8 cellular contexts compared by ENCODE assay signal in the genomic region with DNA sequence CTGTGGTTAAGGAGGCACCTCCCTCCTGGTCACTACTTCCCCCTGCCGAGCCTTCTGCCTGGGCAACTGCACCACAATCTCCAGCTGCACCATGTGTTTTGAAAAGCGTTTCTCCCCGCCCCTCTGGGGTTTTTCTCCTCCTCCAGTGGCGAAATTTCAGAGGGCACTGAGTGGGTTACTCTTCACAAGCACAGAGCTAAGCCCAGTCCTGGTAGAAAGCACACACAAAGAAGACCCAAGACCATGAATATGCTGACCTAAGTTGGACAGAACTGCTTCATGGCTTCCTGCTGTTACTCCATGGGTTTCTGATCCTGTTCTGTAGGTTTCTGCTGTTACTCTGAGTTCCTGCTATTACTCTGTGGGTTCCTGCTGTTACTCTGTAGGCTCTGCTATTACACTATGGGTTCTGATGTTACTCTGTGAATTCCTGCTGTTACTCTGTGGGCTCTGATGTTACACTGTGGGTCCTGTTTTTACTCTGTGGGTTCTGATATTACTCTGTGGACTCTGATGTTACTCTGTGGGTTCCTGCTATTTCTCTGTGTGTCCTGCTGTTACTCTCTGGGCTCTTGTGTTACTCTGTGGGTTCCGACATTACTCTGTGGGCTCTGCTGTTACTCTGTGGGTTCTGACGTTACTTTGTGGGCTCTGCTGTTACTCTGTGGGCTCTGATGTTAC.
DNase-seq lines count a peak whose midpoint lies in the region; ATAC-seq, FAIRE-seq and TF ChIP-seq lines count a peak whose summit lies in the region.

No MANE protein-coding gene starts in this region.

- H3K27ac ChIP-seq in HepG2 (ENCODE audit: extremely low read length, insufficient read depth, low read length), result peak overlapping the region; percentile 76

- peak; percentile 31; the same call in 1 of the 2 replicates for TF ChIP-seq RAD21 in HepG2 (CRISPR knock-in tag; IDR thresholded peaks at IDR 0.05)

- ATAC-seq in HepG2 (peak; percentile 63), GM18873 (IDR thresholded peaks at IDR 0.05; ENCODE audit: low FRiP score, unreplicated experiment) (no peak), HG03342 (IDR thresholded peaks at IDR 0.05; ENCODE audit: unreplicated experiment) (no peak), GM21526 (IDR thresholded peaks at IDR 0.05; ENCODE audit: low FRiP score, unreplicated experiment) (no peak)

- H2AFZ ChIP-seq in HepG2 (ENCODE audit: low read length), result peak overlapping the region; percentile 3

- TF ChIP-seq POLR2A in GM12891 (IDR thresholded peaks at IDR 0.05; ENCODE audit: low read depth, low read length), result no peak
- TF ChIP-seq POLR2A in HepG2 (IDR thresholded peaks at IDR 0.05; ENCODE audit: insufficient read depth in 1 of 2, low read depth in 2 of 2, low read length in 2 of 2), result peak; percentile 86 to 95

- no peaks in the 10 kb centered on the region for H3K27me3 ChIP-seq in HepG2 (ENCODE audit: control insufficient read depth in 1 of 2, insufficient read depth in 2 of 2, low read length in 2 of 2)

- H3K36me3 ChIP-seq in HepG2 (replicated peaks in 1 of 2; ENCODE audit: control insufficient read depth in 1 of 2, insufficient read depth in 2 of 2, low read length in 2 of 2), result no peaks in the 10 kb centered on the region

- TF ChIP-seq CTCF in HepG2 (CRISPR knock-in tag; IDR thresholded peaks at IDR 0.05), result peak; percentile 45; the same call in 1 of the 2 replicates

- 17% methylated on average over 6 of the region's 6 CpGs for WGBS in HepG2 (ENCODE audit: low lambda C conversion rate)

- no peaks in the 10 kb centered on the region for H3K9me3 Mint-ChIP-seq in activated T-helper 1 cell treated with anti-CD3 and anti-CD28 coated beads, Interleukin-12 subunit alpha, Interleukin-12 subunit beta, Interleukin-2, Interleukin-4 antibody, amounts not matched to agents 30 ng/mL and 10 ng/mL and 1 ng/mL, durations not matched to agents 14 hours and 24 hours and 36 hours

- BruUV-seq in HepG2 (replicated peaks; lab: Mats Ljungman, UMichigan), result TSS peak; percentile 81

- H3K9ac ChIP-seq in HepG2 (ENCODE audit: insufficient read depth, low read depth, low read length), result peak overlapping the region; percentile 79

- H3K4me1 ChIP-seq in HepG2 (ENCODE audit: insufficient read depth, low read length), result peaks cover 55% of the 10 kb centered on the region

- peaks cover 3% of the 10 kb centered on the region for H3K27me3 Mint-ChIP-seq in activated T-helper 1 cell treated with anti-CD3 and anti-CD28 coated beads, Interleukin-12 subunit alpha, Interleukin-12 subunit beta, Interleukin-2, Interleukin-4 antibody, amounts not matched to agents 30 ng/mL and 10 ng/mL and 1 ng/mL, durations not matched to agents 14 hours and 24 hours and 36 hours (ENCODE audit: insufficient read depth)

- DNase-seq in GM12891 (ENCODE audit: insufficient read length, low spot score) (no peak), HT-29 (ENCODE audit: low spot score) (peak; percentile 2), HepG2 (ENCODE audit: low spot score) (peak; percentile 82), RKO (ENCODE audit: low spot score) (no peak)
- no peak for DNase-seq in activated T-helper 1 cell treated with anti-CD3 and anti-CD28 coated beads, Interleukin-12 subunit alpha, Interleukin-12 subunit beta, Interleukin-2, Interleukin-4 antibody, amounts not matched to agents 30 ng/mL and 10 ng/mL and 1 ng/mL, durations not matched to agents 14 hours and 24 hours and 36 hours (ENCODE audit: low spot score)

- intact Hi-C loops in activated T-helper 1 cell treated with anti-CD3 and anti-CD28 coated beads, Interleukin-12 subunit alpha, Interleukin-12 subunit beta, Interleukin-2, Interleukin-4 antibody, amounts not matched to agents 30 ng/mL and 10 ng/mL and 1 ng/mL, durations not matched to agents 14 hours and 24 hours and 36 hours (cut with micrococcal nuclease), result loop anchor here (2.0 to 5.0 kb wide), 3 partner anchors 54 to 119 kb away; no protein-coding TSS in a partner anchor
- intact Hi-C loops in HepG2 (cut with micrococcal nuclease; ENCODE audit: unreplicated experiment), result loop anchor here (5.0 kb wide), 1 partner anchor 49 kb away; no protein-coding TSS in a partner anchor

- TF ChIP-seq EP300 in HepG2 (IDR thresholded peaks at IDR 0.05; ENCODE audit: low read depth in 2 of 2, low read length in 2 of 2) (peak in 1 of 2 experiments; percentile 37; a peak in 1 of 4 replicates), HepG2 (CRISPR knock-in tag; IDR thresholded peaks at IDR 0.05; ENCODE audit: borderline replicate concordance) (no peak)

- H4K20me1 ChIP-seq in HepG2 (ENCODE audit: insufficient read depth, low read length), result no peaks in the 10 kb centered on the region

- FAIRE-seq in GM12891 (lab: Jason Lieb, UNC) (no peak), HepG2 (lab: Jason Lieb, UNC) (peak; percentile 64)

- peak overlapping the region; percentile 9 for H3K4me3 Mint-ChIP-seq in activated T-helper 1 cell treated with anti-CD3 and anti-CD28 coated beads, Interleukin-12 subunit alpha, Interleukin-12 subunit beta, Interleukin-2, Interleukin-4 antibody, amounts not matched to agents 30 ng/mL and 10 ng/mL and 1 ng/mL, durations not matched to agents 14 hours and 24 hours and 36 hours

- H3K4me1 Mint-ChIP-seq in activated T-helper 1 cell treated with anti-CD3 and anti-CD28 coated beads, Interleukin-12 subunit alpha, Interleukin-12 subunit beta, Interleukin-2, Interleukin-4 antibody, amounts not matched to agents 30 ng/mL and 10 ng/mL and 1 ng/mL, durations not matched to agents 14 hours and 24 hours and 36 hours (ENCODE audit: low read depth), result peaks cover 32% of the 10 kb centered on the region

- H3K79me2 ChIP-seq in HepG2 (ENCODE audit: insufficient read depth, low read length), result peaks cover 24% of the 10 kb centered on the region

- peak overlapping the region; percentile 2 to 63 (median 57) for H3K4me3 ChIP-seq in HepG2 (replicated peaks in 1 of 3; ENCODE audit: insufficient read depth in 1 of 3, low read depth in 2 of 3, low read length in 3 of 3)

- no peaks in the 10 kb centered on the region for H3K9me3 ChIP-seq in HepG2 (ENCODE audit: low read length)

- peaks cover 2% of the 10 kb centered on the region for H3K36me3 Mint-ChIP-seq in activated T-helper 1 cell treated with anti-CD3 and anti-CD28 coated beads, Interleukin-12 subunit alpha, Interleukin-12 subunit beta, Interleukin-2, Interleukin-4 antibody, amounts not matched to agents 30 ng/mL and 10 ng/mL and 1 ng/mL, durations not matched to agents 14 hours and 24 hours and 36 hours (ENCODE audit: low read depth)

- H3K27ac Mint-ChIP-seq in activated T-helper 1 cell treated with anti-CD3 and anti-CD28 coated beads, Interleukin-12 subunit alpha, Interleukin-12 subunit beta, Interleukin-2, Interleukin-4 antibody, amounts not matched to agents 30 ng/mL and 10 ng/mL and 1 ng/mL, durations not matched to agents 14 hours and 24 hours and 36 hours, result peak overlapping the region; percentile 6

- peak overlapping the region; percentile 77 for H3K4me2 ChIP-seq in HepG2 (ENCODE audit: low read depth, low read length)

- CTCF ChIA-PET in HepG2 (lab: Yijun Ruan, JAX; ENCODE audit: low intra/inter-chr PET ratio, low total read pairs), result no interaction called here

- in situ Hi-C loops in HepG2 (cut with HindIII; ENCODE audit: extremely low pct_ligation_motif_present, low pct_unique_long_range_greater_than_20kb), result no loop called here

- POLR2A ChIA-PET in HepG2 (lab: Yijun Ruan, JAX), result interaction anchor here (0.8 to 1.2 kb wide), 3 partner anchors 13 to 384 kb away, joined by 3 read pairs; a partner anchor contains a TSS

TF ChIP-seq in GM12891, 5 proteins besides CTCF, POLR2A, EP300 and RAD21:
- TF ChIP-seq SPI1 (IDR thresholded peaks at IDR 0.05; ENCODE audit: low read depth, low read length), result peak; percentile 60
- no peak for TF ChIP-seq TAF1 (IDR thresholded peaks at IDR 0.05; ENCODE audit: low read depth, low read length)

TF ChIP-seq in HepG2, 621 proteins besides CTCF, POLR2A, EP300 and RAD21 (continues in another document):
- no peak for TF ChIP-seq KLF13 (CRISPR knock-in tag; IDR thresholded peaks at IDR 0.05)
- TF ChIP-seq NCOA2 (CRISPR knock-in tag; IDR thresholded peaks at IDR 0.05), result peak; percentile 32; the same call in 1 of the 2 replicates
- TF ChIP-seq THAP11 (CRISPR knock-in tag; IDR thresholded peaks at IDR 0.05), result peak; percentile 27; the same call in 1 of the 2 replicates
- 0 out of 2 replicates have a peak, but pooled peaks have one; percentile 14 for TF ChIP-seq KAT8 (CRISPR knock-in tag; IDR thresholded peaks at IDR 0.05)
- TF ChIP-seq SOX13 (IDR thresholded peaks at IDR 0.05), result no peak
- peak in 1 of 2 experiments; percentile 27; a peak in 1 of 4 replicates for TF ChIP-seq SOX13 (CRISPR knock-in tag; conservative IDR thresholded peaks at IDR 0.05 in 1 of 2, IDR thresholded peaks at IDR 0.05 in 1 of 2)
- TF ChIP-seq, protein P1, sequence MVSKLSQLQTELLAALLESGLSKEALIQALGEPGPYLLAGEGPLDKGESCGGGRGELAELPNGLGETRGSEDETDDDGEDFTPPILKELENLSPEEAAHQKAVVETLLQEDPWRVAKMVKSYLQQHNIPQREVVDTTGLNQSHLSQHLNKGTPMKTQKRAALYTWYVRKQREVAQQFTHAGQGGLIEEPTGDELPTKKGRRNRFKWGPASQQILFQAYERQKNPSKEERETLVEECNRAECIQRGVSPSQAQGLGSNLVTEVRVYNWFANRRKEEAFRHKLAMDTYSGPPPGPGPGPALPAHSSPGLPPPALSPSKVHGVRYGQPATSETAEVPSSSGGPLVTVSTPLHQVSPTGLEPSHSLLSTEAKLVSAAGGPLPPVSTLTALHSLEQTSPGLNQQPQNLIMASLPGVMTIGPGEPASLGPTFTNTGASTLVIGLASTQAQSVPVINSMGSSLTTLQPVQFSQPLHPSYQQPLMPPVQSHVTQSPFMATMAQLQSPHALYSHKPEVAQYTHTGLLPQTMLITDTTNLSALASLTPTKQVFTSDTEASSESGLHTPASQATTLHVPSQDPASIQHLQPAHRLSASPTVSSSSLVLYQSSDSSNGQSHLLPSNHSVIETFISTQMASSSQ (IDR thresholded peaks at IDR 0.05; ENCODE audit: low read depth), result no peak
- TF ChIP-seq, protein P1 (CRISPR knock-in tag; IDR thresholded peaks at IDR 0.05; ENCODE audit: borderline replicate concordance), result 0 out of 2 replicates have a peak, but pooled peaks have one; percentile 33

Comparison
In these comparisons a context has a peak if more than half of its experiments do, and no peak if none do; other contexts are left out.
1. DNase-seq: peak in HT-29 (single experiment) and HepG2 (single experiment); none in GM12891 (single experiment), activated T-helper 1 cell treated with anti-CD3 and anti-CD28 coated beads, Interleukin-12 subunit alpha, Interleukin-12 subunit beta, Interleukin-2, Interleukin-4 antibody, amounts not matched to agents 30 ng/mL and 10 ng/mL and 1 ng/mL, durations not matched to agents 14 hours and 24 hours and 36 hours (single experiment) and RKO (single experiment).